In the genomic region with DNA sequence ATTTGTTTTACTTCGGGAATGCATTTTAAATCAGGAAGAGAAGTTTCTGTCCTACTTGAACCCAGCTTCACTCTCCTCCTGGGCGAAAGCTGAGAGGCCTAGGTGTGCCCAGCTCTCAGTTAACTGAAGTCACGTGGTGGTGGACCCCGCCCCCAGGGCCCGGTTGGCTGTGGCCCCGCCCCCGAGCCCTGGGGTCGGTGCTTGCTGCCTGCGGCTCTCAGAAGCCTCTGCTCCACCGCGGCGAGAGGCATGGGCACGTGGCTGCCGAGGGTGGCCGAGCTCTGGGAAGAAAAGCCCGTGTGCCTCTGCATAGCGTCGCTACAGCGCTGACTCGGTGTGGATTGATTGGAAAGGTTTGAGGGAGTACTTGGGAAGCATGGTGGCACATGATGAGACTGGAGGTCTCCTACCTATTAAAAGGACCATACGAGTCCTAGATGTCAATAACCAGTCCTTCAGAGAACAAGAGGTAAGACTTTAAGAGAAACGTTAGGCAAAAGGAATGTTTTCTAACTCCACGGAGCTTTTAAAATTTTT, we compare ENCODE assay signal across 9 cellular contexts. TPM values are rescaled to one million over a fixed set of nuclear protein-coding genes. Genes with fewer than 3 reads are reported as not detected.
DNase-seq lines count a peak whose midpoint lies in the region; ATAC-seq, FAIRE-seq and TF ChIP-seq lines count a peak whose summit lies in the region.
"Had no signal": no experiment of that assay in that cellular context is flagged by ENCODE, and none has a peak within 500 bp of the region (broad histone marks: within the 10 kb centered on the region; RNA-seq: fewer than 3 reads in every experiment).

No MANE protein-coding gene starts in this region.

- H4K20me1 ChIP-seq in astrocyte (ENCODE audit: insufficient read depth, low read length) (peaks cover under 1% of the 10 kb centered on the region), hepatocyte (ENCODE audit: insufficient read depth, poor library complexity, severe bottlenecking) (peaks cover 18% of the 10 kb centered on the region)

- no peaks in the 10 kb centered on the region for H3K9me3 Mint-ChIP-seq in astrocyte (ENCODE audit: unreplicated experiment)

- H2AFZ ChIP-seq in astrocyte (ENCODE audit: low read depth, low read length) (peak overlapping the region; percentile 31), hepatocyte (no peak overlapping the region)

- H3K27me3 ChIP-seq in astrocyte (ENCODE audit: insufficient read depth, low read length) (no peaks in the 10 kb centered on the region), hepatocyte (no peaks in the 10 kb centered on the region), vagina (no peaks in the 10 kb centered on the region)

- intact Hi-C loops in vagina (cut with DNase I): loop anchor here (10.0 kb wide), 1 partner anchor 88 kb away; no protein-coding TSS in a partner anchor

- peak overlapping the region; percentile 80 for H3K27ac ChIP-seq in astrocyte (ENCODE audit: low read depth, low read length)
- H3K27ac ChIP-seq in hepatocyte: peak overlapping the region; percentile 84
- peak overlapping the region; percentile 81 for H3K27ac ChIP-seq in vagina

- H3K27me3 Mint-ChIP-seq in T-helper 17 cell (no peaks in the 10 kb centered on the region), astrocyte (ENCODE audit: low read depth, unreplicated experiment) (no peaks in the 10 kb centered on the region)

- H3K4me1 Mint-ChIP-seq in T-helper 17 cell (peaks cover 18% of the 10 kb centered on the region), astrocyte (ENCODE audit: low read depth, unreplicated experiment) (peaks cover 8% of the 10 kb centered on the region)

- H3K79me2 ChIP-seq in astrocyte (ENCODE audit: insufficient read depth, low read length) (peaks cover 55% of the 10 kb centered on the region), hepatocyte (peaks cover 51% of the 10 kb centered on the region)

- peak in 1 of 2 donors; percentile 78 for TF ChIP-seq POLR2A in vagina (IDR thresholded peaks at IDR 0.05)

- ATAC-seq in T-helper 17 cell: peak; percentile 74

- peak; percentile 78 to 90 (median 87) for DNase-seq in NCI-H1417 (lab: John Stamatoyannopoulos, UW)
- no peak for DNase-seq in NCI-H1417 treated with DMSO at 0.1 percent for 48 hours (lab: John Stamatoyannopoulos, UW)
- peak; percentile 16 to 37 (median 22) for DNase-seq in T-helper 17 cell
- DNase-seq in astrocyte (ENCODE audit: low read depth): peak; percentile 68
- DNase-seq in hepatocyte (ENCODE audit: low spot score): peak; percentile 98
- DNase-seq in renal cortical epithelial cell (ENCODE audit: low read depth): peak; percentile 75
- peak in 1 of 2 donors; percentile 96 for DNase-seq in vagina (ENCODE audit: extremely low spot score in 2 of 2)

- H3K4me3 ChIP-seq in astrocyte (ENCODE audit: insufficient read depth, low read depth, low read length) (peak overlapping the region; percentile 87), hepatocyte (peak overlapping the region; percentile 44), vagina (peak overlapping the region; percentile 37 to 56)

- H3K4me1 ChIP-seq in astrocyte (ENCODE audit: insufficient read depth, low read length): peaks cover 11% of the 10 kb centered on the region
- peaks cover 21% of the 10 kb centered on the region for H3K4me1 ChIP-seq in hepatocyte (ENCODE audit: insufficient read depth)
- H3K4me1 ChIP-seq in vagina: peaks cover 16% of the 10 kb centered on the region

- H3K9me3 ChIP-seq in T-helper 17 cell (ENCODE audit: control insufficient read depth, low read length, poor library complexity, severe bottlenecking) (no peaks in the 10 kb centered on the region), astrocyte (ENCODE audit: insufficient read depth, low read depth, low read length) (no peaks in the 10 kb centered on the region), hepatocyte (ENCODE audit: low read depth) (no peaks in the 10 kb centered on the region), vagina (no peaks in the 10 kb centered on the region)

- peak overlapping the region; percentile 68 for H3K27ac Mint-ChIP-seq in T-helper 17 cell
- H3K27ac Mint-ChIP-seq in astrocyte (ENCODE audit: unreplicated experiment): peak overlapping the region; percentile 81

- no peaks in the 10 kb centered on the region for H3K9me2 ChIP-seq in hepatocyte (replicated peaks; ENCODE audit: insufficient read depth)

- TF ChIP-seq CTCF in astrocyte (IDR thresholded peaks at IDR 0.05; ENCODE audit: insufficient read depth, low read depth, low read length): no peak
- TF ChIP-seq CTCF in hepatocyte (IDR thresholded peaks at IDR 0.05; ENCODE audit: poor library complexity): no peak
- TF ChIP-seq CTCF in vagina (IDR thresholded peaks at IDR 0.05): no peak

- no peaks in the 10 kb centered on the region for H3K36me3 ChIP-seq in astrocyte (ENCODE audit: insufficient read depth, low read length)
- no peaks in the 10 kb centered on the region for H3K36me3 ChIP-seq in hepatocyte (replicated peaks; ENCODE audit: insufficient read depth, low read depth)
- H3K36me3 ChIP-seq in vagina: no peaks in the 10 kb centered on the region

- peaks cover 8% of the 10 kb centered on the region for H3K36me3 Mint-ChIP-seq in T-helper 17 cell (ENCODE audit: low read depth)
- H3K36me3 Mint-ChIP-seq in astrocyte (ENCODE audit: low read depth, unreplicated experiment): no peaks in the 10 kb centered on the region

- H3K9ac ChIP-seq in astrocyte (ENCODE audit: low read length): peak overlapping the region; percentile 87

- TF ChIP-seq EP300 in Ishikawa (IDR thresholded peaks at IDR 0.05; ENCODE audit: borderline replicate concordance): no peak

- under 1% methylated on average over 23 of the region's 23 CpGs for WGBS in hepatocyte (ENCODE audit: low lambda C conversion rate, missing lambda C conversion rate)

- FAIRE-seq in astrocyte (lab: Jason Lieb, UNC): peak; percentile 76
- FAIRE-seq: A204.1 had no signal

- no peak for TF ChIP-seq RAD21 in Ishikawa (IDR thresholded peaks at IDR 0.05; ENCODE audit: low read depth)

- H3K4me2 ChIP-seq in astrocyte (ENCODE audit: low read length): peak overlapping the region; percentile 88
- peak overlapping the region; percentile 80 for H3K4me2 ChIP-seq in hepatocyte

- peak overlapping the region; percentile 83 for H3K4me3 Mint-ChIP-seq in T-helper 17 cell
- H3K4me3 Mint-ChIP-seq in astrocyte (ENCODE audit: unreplicated experiment): peak overlapping the region; percentile 91

TF ChIP-seq in Ishikawa, 13 proteins besides CTCF, POLR2A, EP300 and RAD21:
- TF ChIP-seq, protein P1, sequence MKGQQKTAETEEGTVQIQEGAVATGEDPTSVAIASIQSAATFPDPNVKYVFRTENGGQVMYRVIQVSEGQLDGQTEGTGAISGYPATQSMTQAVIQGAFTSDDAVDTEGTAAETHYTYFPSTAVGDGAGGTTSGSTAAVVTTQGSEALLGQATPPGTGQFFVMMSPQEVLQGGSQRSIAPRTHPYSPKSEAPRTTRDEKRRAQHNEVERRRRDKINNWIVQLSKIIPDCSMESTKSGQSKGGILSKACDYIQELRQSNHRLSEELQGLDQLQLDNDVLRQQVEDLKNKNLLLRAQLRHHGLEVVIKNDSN (IDR thresholded peaks at IDR 0.05): peak; percentile 94
- TF ChIP-seq, protein P2, sequence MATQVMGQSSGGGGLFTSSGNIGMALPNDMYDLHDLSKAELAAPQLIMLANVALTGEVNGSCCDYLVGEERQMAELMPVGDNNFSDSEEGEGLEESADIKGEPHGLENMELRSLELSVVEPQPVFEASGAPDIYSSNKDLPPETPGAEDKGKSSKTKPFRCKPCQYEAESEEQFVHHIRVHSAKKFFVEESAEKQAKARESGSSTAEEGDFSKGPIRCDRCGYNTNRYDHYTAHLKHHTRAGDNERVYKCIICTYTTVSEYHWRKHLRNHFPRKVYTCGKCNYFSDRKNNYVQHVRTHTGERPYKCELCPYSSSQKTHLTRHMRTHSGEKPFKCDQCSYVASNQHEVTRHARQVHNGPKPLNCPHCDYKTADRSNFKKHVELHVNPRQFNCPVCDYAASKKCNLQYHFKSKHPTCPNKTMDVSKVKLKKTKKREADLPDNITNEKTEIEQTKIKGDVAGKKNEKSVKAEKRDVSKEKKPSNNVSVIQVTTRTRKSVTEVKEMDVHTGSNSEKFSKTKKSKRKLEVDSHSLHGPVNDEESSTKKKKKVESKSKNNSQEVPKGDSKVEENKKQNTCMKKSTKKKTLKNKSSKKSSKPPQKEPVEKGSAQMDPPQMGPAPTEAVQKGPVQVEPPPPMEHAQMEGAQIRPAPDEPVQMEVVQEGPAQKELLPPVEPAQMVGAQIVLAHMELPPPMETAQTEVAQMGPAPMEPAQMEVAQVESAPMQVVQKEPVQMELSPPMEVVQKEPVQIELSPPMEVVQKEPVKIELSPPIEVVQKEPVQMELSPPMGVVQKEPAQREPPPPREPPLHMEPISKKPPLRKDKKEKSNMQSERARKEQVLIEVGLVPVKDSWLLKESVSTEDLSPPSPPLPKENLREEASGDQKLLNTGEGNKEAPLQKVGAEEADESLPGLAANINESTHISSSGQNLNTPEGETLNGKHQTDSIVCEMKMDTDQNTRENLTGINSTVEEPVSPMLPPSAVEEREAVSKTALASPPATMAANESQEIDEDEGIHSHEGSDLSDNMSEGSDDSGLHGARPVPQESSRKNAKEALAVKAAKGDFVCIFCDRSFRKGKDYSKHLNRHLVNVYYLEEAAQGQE (IDR thresholded peaks at IDR 0.05; ENCODE audit: low read depth): no peak
- TF ChIP-seq ZBTB7A (IDR thresholded peaks at IDR 0.05; ENCODE audit: low read depth): no peak
- no peak for TF ChIP-seq EGR1 (IDR thresholded peaks at IDR 0.05)
- TF ChIP-seq FOXM1 (IDR thresholded peaks at IDR 0.05; ENCODE audit: borderline replicate concordance, low read depth): no peak
- TF ChIP-seq TAF1 (IDR thresholded peaks at IDR 0.05; ENCODE audit: low read depth): peak; percentile 71
- TF ChIP-seq, protein P3, sequence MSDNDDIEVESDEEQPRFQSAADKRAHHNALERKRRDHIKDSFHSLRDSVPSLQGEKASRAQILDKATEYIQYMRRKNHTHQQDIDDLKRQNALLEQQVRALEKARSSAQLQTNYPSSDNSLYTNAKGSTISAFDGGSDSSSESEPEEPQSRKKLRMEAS (IDR thresholded peaks at IDR 0.05): peak; percentile 95
TF ChIP-seq in Ishikawa: peak in this region for 3.

RNA-seq across cellular contexts. Expression of a gene that starts 34.1 kb away (rescaled TPM):
- total RNA-seq in T-helper 17 cell (10 to 100 TPM; 10.5 to 16.1 TPM), astrocyte (31.5 and 43.5 TPM in 2 replicates), hepatocyte (96.4 and 99.8 TPM in 2 replicates), renal cortical epithelial cell (39.6 and 109 TPM in 2 replicates), vagina (103 TPM)
- polyA plus RNA-seq in hepatocyte: 62.5 and 67.7 TPM in 2 replicates

RNA-seq across cellular contexts. Expression of a gene that starts 41.8 kb away (rescaled TPM):
- total RNA-seq in T-helper 17 cell: not detected
- total RNA-seq in astrocyte: not detected in 2 replicates
- 1.0 and 1.7 TPM in 2 replicates for total RNA-seq in hepatocyte
- 0.58 TPM in 1 of 2 replicates, not detected in the other for polyA plus RNA-seq in hepatocyte
- total RNA-seq in renal cortical epithelial cell: 0.35 and 1.7 TPM in 2 replicates
- not detected for total RNA-seq in vagina

RNA-seq across cellular contexts. Expression of a gene that starts 52.9 kb away (rescaled TPM):
- not detected for total RNA-seq in T-helper 17 cell
- not detected in 2 replicates for total RNA-seq in astrocyte
- not detected in 2 replicates for total RNA-seq in hepatocyte
- polyA plus RNA-seq in hepatocyte: not detected in 2 replicates
- not detected in 2 replicates for total RNA-seq in renal cortical epithelial cell
- 102 TPM for total RNA-seq in vagina

Comparison
In these comparisons a context has a peak if more than half of its experiments do, and no peak if none do; other contexts are left out.
1. RNA of a gene that starts 52.9 kb away (total RNA-seq): 102 TPM in vagina (single experiment); not detected in T-helper 17 cell, not detected in astrocyte, not detected in hepatocyte and not detected in renal cortical epithelial cell; every median in the first group is over 100 times any median in the second.
2. Peak in every context shown above with its lines, with median percentiles within 50 percentile points of each other: H3K27ac ChIP-seq and H3K4me3 ChIP-seq.